9 cellular contexts compared by ENCODE assay signal in genomic region chr11:118889796-118890195, GRCh38. TPM values are rescaled to one million over a fixed set of nuclear protein-coding genes. Genes with fewer than 3 reads are reported as not detected.
DNase-seq lines count a peak whose midpoint lies in the region; ATAC-seq and TF ChIP-seq lines count a peak whose summit lies in the region.
"Had no signal": no experiment of that assay in that cellular context is flagged by ENCODE, and none has a peak within 500 bp of the region (broad histone marks: within the 10 kb centered on the region; RNA-seq: fewer than 3 reads in every experiment).

No MANE protein-coding gene starts in this region.

- TF ChIP-seq CTCF in coronary artery (IDR thresholded peaks at IDR 0.05), result no peak

- H3K27ac ChIP-seq in coronary artery, result peak overlapping the region; percentile 95 to 96

- peak; percentile 86 for DNase-seq in MG63
- DNase-seq in coronary artery (ENCODE audit: low spot score), result peak; percentile 96
- peak; percentile 66 for DNase-seq in medulla oblongata (ENCODE audit: extremely low spot score)
- peak; percentile 83 for DNase-seq in stromal cell of bone marrow (ENCODE audit: low read depth)
- no peak for DNase-seq in NCI-H1694 (lab: John Stamatoyannopoulos, UW)
- DNase-seq in stimulated activated CD4-positive, alpha-beta T cell treated with anti-CD3 and anti-CD28 coated beads, Interleukin-4, amount 100 ng/mL, for 4 hours, result no peak

- no peak for ATAC-seq in GM18909 (IDR thresholded peaks at IDR 0.05; ENCODE audit: poor library complexity, unreplicated experiment)
- ATAC-seq in HG02981 (IDR thresholded peaks at IDR 0.05; ENCODE audit: unreplicated experiment), result no peak

- no peaks in the 10 kb centered on the region for H3K27me3 ChIP-seq in MG63

- H3K36me3 ChIP-seq in MG63, result no peaks in the 10 kb centered on the region

- H3K9me3 ChIP-seq in MG63, result no peaks in the 10 kb centered on the region

- no peak overlapping the region for H3K4me3 ChIP-seq in MG63
- no peak overlapping the region for H3K4me3 ChIP-seq in coronary artery

RNA-seq across cellular contexts. Expression of gene CXCR5, which starts 6.1 kb away (rescaled TPM):
- not detected in 2 replicates for total RNA-seq in MG63 (2014; rRNA removed; shearing (Covaris generic); ENCODE audit: low replicate concordance)
- total RNA-seq: M059J had no signal

RNA-seq across cellular contexts. Expression of gene BCL9L, which starts 35.9 kb away (rescaled TPM):
- 1.8 and 2.3 TPM in 2 replicates for total RNA-seq in MG63 (2014; rRNA removed; shearing (Covaris generic); ENCODE audit: low replicate concordance)

Comparison
In these comparisons a context has a peak if more than half of its experiments do, and no peak if none do; other contexts are left out.
1. DNase-seq: peak in MG63 (single experiment), coronary artery (single experiment), medulla oblongata (single experiment) and stromal cell of bone marrow (single experiment); none in NCI-H1694 (single experiment) and stimulated activated CD4-positive, alpha-beta T cell treated with anti-CD3 and anti-CD28 coated beads, Interleukin-4, amount 100 ng/mL, for 4 hours (0 of 2).